Comparison of ENCODE assay signal across 20 cellular contexts in the genomic region with DNA sequence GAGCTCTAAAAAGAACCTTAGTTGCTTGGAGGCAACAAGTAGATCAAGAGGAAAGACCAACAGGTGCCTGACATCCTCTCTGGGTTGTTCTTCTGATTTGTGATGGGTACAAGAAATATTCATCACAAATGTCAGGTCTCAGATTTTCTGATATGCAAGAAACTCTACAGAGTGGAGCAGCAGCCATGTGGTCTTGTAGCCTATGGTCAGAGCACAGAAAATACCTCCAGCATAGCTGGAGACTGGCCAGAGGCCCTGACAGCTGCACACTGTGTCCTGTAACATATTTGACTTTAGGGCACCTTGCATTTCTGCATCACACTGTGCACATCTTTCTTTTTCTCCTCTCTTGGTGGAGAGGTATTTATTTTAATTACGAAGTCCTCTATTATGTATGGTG.
A peak's percentile ranks its signal among the peaks of the same experiment; 100 is the strongest.
DNase-seq lines count a peak whose midpoint lies in the region; ATAC-seq, FAIRE-seq and TF ChIP-seq lines count a peak whose summit lies in the region.
"Had no signal": no experiment of that assay in that cellular context is flagged by ENCODE, and none has a peak within 500 bp of the region (broad histone marks: within the 10 kb centered on the region; RNA-seq: fewer than 3 reads in every experiment).

No MANE protein-coding gene starts in this region.

- H3K27ac ChIP-seq in psoas muscle (peak overlapping the region; percentile 58), small intestine (ENCODE audit: low read depth in 1 of 2, low read length in 1 of 2) (no peak overlapping the region)

- intact Hi-C loops in psoas muscle (cut with DNase I): no loop called here

- no peak for FAIRE-seq in small intestine (lab: Jason Lieb, UNC)
- FAIRE-seq: GM19239, H54 had no signal

- H3K9me3 ChIP-seq in psoas muscle (no peaks in the 10 kb centered on the region), small intestine (ENCODE audit: control insufficient read depth, low read depth) (no peaks in the 10 kb centered on the region)
- H3K9me3 ChIP-seq: MG63 had no signal

- DNase-seq in activated T-cell treated with anti-CD3 and anti-CD28 coated beads, Interleukin-2, amount 50 U/mL, for 72 hours: no peak
- DNase-seq in activated T-cell treated with anti-CD3 and anti-CD28 coated beads for 4 hours: no peak
- DNase-seq in RPMI7951 (ENCODE audit: low read depth): peak; percentile 60
- DNase-seq in astrocyte of the hippocampus (ENCODE audit: low read depth, low spot score): peak; percentile 11
- DNase-seq in psoas muscle: no peak
- DNase-seq in putamen (ENCODE audit: low spot score): no peak
- DNase-seq in small intestine: no peak
- DNase-seq: Calu3, KBM-7, MG63, NCI-H1105 treated with DMSO at 0.1 percent for 48 hours, NCI-H146, NCI-H2029, NCI-H446, NCI-H524 treated with DMSO at 0.1 percent for 48 hours, NCI-H774 had no signal

- H3K36me3 ChIP-seq in psoas muscle (ENCODE audit: insufficient read depth in 1 of 2, low read depth in 1 of 2) (peaks cover 0 to 3% of the 10 kb centered on the region in 2 donors), small intestine (ENCODE audit: control insufficient read depth in 2 of 2, insufficient read depth in 2 of 2, low read length in 2 of 2) (no peaks in the 10 kb centered on the region)
- H3K36me3 ChIP-seq: MG63 had no signal

- peaks cover 28% of the 10 kb centered on the region for H3K4me1 ChIP-seq in psoas muscle
- H3K4me1 ChIP-seq in small intestine (ENCODE audit: control insufficient read depth in 2 of 2, insufficient read depth in 1 of 2, low read depth in 1 of 2, low read length in 1 of 2): no peaks in the 10 kb centered on the region

- no peaks in the 10 kb centered on the region for H3K27me3 ChIP-seq in psoas muscle (ENCODE audit: insufficient read depth in 3 of 3, low read length in 2 of 3)
- H3K27me3 ChIP-seq in small intestine (ENCODE audit: control insufficient read depth in 2 of 2, insufficient read depth in 2 of 2, low read length in 2 of 2): no peaks in the 10 kb centered on the region
- H3K27me3 ChIP-seq: MG63 had no signal

- H3K4me3 ChIP-seq in psoas muscle (no peak overlapping the region), small intestine (ENCODE audit: low read depth in 1 of 2, low read length in 2 of 2) (no peak overlapping the region)
- H3K4me3 ChIP-seq: MG63 had no signal

- no peaks in the 10 kb centered on the region for H3K9me3 Mint-ChIP-seq in activated T-cell treated with anti-CD3 and anti-CD28 coated beads, Interleukin-2, amount 50 U/mL, for 72 hours

- H3K27ac Mint-ChIP-seq in activated T-cell treated with anti-CD3 and anti-CD28 coated beads, Interleukin-2, amount 50 U/mL, for 72 hours: peak overlapping the region; percentile 21

- no peak for TF ChIP-seq CTCF in psoas muscle (IDR thresholded peaks at IDR 0.05)

- H3K4me3 Mint-ChIP-seq in activated T-cell treated with anti-CD3 and anti-CD28 coated beads, Interleukin-2, amount 50 U/mL, for 72 hours: no peak overlapping the region

- no peaks in the 10 kb centered on the region for H3K4me1 Mint-ChIP-seq in activated T-cell treated with anti-CD3 and anti-CD28 coated beads, Interleukin-2, amount 50 U/mL, for 72 hours (ENCODE audit: low read depth)

- WGBS in psoas muscle, 3 donors: 87 to 93% (median 88%) methylated on average over 1 of the region's 1 CpG
- 100% methylated on average over 1 of the region's 1 CpG for WGBS in small intestine, 3 donors

- H3K36me3 Mint-ChIP-seq in activated T-cell treated with anti-CD3 and anti-CD28 coated beads, Interleukin-2, amount 50 U/mL, for 72 hours (ENCODE audit: insufficient read depth in 2 of 2): no peaks in the 10 kb centered on the region

- ATAC-seq in activated T-cell treated with anti-CD3 and anti-CD28 coated beads, Interleukin-2, amount 50 U/mL, for 72 hours (replicated peaks in 1 of 2): no peak
- ATAC-seq in psoas muscle: peak; percentile 61 to 77 (median 72)
- ATAC-seq in HG02981 (IDR thresholded peaks at IDR 0.05; ENCODE audit: unreplicated experiment): no peak
- ATAC-seq: Panc1 had no signal

- no peaks in the 10 kb centered on the region for H3K27me3 Mint-ChIP-seq in activated T-cell treated with anti-CD3 and anti-CD28 coated beads, Interleukin-2, amount 50 U/mL, for 72 hours (ENCODE audit: low read depth)

Comparison
In these comparisons a context has a peak if more than half of its experiments do, and no peak if none do; other contexts are left out.
1. ATAC-seq: peak in psoas muscle (4 of 4); none in activated T-cell treated with anti-CD3 and anti-CD28 coated beads, Interleukin-2, amount 50 U/mL, for 72 hours (0 of 2) and HG02981 (single experiment).
2. DNase-seq: peak in RPMI7951 (single experiment) and astrocyte of the hippocampus (single experiment); none in activated T-cell treated with anti-CD3 and anti-CD28 coated beads, Interleukin-2, amount 50 U/mL, for 72 hours (0 of 2), activated T-cell treated with anti-CD3 and anti-CD28 coated beads for 4 hours (single experiment), psoas muscle (0 of 2), putamen (single experiment) and small intestine (single experiment).